Comparison of ENCODE assay signal across 14 cellular contexts in genomic region chr3:16377196-16377595, GRCh38.
A peak's percentile ranks its signal among the peaks of the same experiment; 100 is the strongest.
DNase-seq lines count a peak whose midpoint lies in the region; ATAC-seq, FAIRE-seq and TF ChIP-seq lines count a peak whose summit lies in the region.
"Had no signal": no experiment of that assay in that cellular context is flagged by ENCODE, and none has a peak within 500 bp of the region (broad histone marks: within the 10 kb centered on the region; RNA-seq: fewer than 3 reads in every experiment).

No MANE protein-coding gene starts in this region.

- peaks cover 55% of the 10 kb centered on the region for H3K4me1 ChIP-seq in CD8-positive, alpha-beta T cell (ENCODE audit: insufficient read depth, low read length)
- peaks cover 59 to 85% (median 72%) of the 10 kb centered on the region in 4 donors for H3K4me1 ChIP-seq in esophagus muscularis mucosa

- no peaks in the 10 kb centered on the region for H3K27me3 ChIP-seq in CD8-positive, alpha-beta T cell (ENCODE audit: insufficient read depth, low read length)
- H3K27me3 ChIP-seq in esophagus muscularis mucosa, result no peaks in the 10 kb centered on the region

- peak overlapping the region; percentile 88 for H3K27ac Mint-ChIP-seq in CD8-positive, alpha-beta T cell
- H3K27ac Mint-ChIP-seq in T-helper 17 cell, result peak overlapping the region; percentile 86
- H3K27ac Mint-ChIP-seq: type B pancreatic cell had no signal

- no peak overlapping the region for H3K27ac ChIP-seq in CD8-positive, alpha-beta T cell (ENCODE audit: low read depth, low read length)
- peak overlapping the region; percentile 82 to 89 (median 84) for H3K27ac ChIP-seq in esophagus muscularis mucosa (replicated peaks in 1 of 4)

- H3K36me3 Mint-ChIP-seq in CD8-positive, alpha-beta T cell, result peaks cover 51% of the 10 kb centered on the region
- peaks cover 2% of the 10 kb centered on the region for H3K36me3 Mint-ChIP-seq in T-helper 17 cell (ENCODE audit: low read depth)
- H3K36me3 Mint-ChIP-seq: type B pancreatic cell had no signal

- peaks cover 96% of the 10 kb centered on the region for H3K4me1 Mint-ChIP-seq in CD8-positive, alpha-beta T cell (ENCODE audit: low read depth)
- peaks cover 48% of the 10 kb centered on the region for H3K4me1 Mint-ChIP-seq in T-helper 17 cell

- CTCF ChIA-PET in CD8-positive, alpha-beta T cell (lab: Charles Lee), result interaction anchor here (0.7 to 1.9 kb wide), 6 partner anchors 89 to 152 kb away, joined by 3 to 9 read pairs (median 4); no protein-coding TSS in a partner anchor

- 71% methylated on average over 5 of the region's 5 CpGs for WGBS in esophagus muscularis mucosa

- FAIRE-seq in GM12892 (lab: Jason Lieb, UNC), result peak; percentile 89
- FAIRE-seq: frontal cortex had no signal

- peak in 4 of 7 experiments; percentile 22 to 66 (median 55) for DNase-seq in CD8-positive, alpha-beta T cell
- DNase-seq in GM12892 (ENCODE audit: insufficient read length) (no peak), T-helper 17 cell (no peak), esophagus muscularis mucosa (ENCODE audit: extremely low spot score) (no peak), NCI-H187 treated with DMSO at 0.1 percent for 48 hours (lab: John Stamatoyannopoulos, UW) (no peak), Right ventricle myocardium superior (no peak)
- DNase-seq in NK-92 treated with Interleukin-12 subunit alpha and Interleukin-12 subunit beta, amount 100 ng/mL, for 24 hours (lab: John Stamatoyannopoulos, UW), result no peak
- DNase-seq: DMS 273 treated with DMSO at 0.1 percent for 48 hours, NCI-H1092, SK-N-SH had no signal

- intact Hi-C loops in CD8-positive, alpha-beta T cell (cut with DNase I, micrococcal nuclease), result loop anchor here (2.0 to 5.0 kb wide), 5 partner anchors 40 to 134 kb away; no protein-coding TSS in a partner anchor
- intact Hi-C loops in esophagus muscularis mucosa (cut with DNase I) (loop anchor here (10.0 kb wide), 1 partner anchor 138 kb away; the partner anchor contains the start of gene RFTN1), Right ventricle myocardium superior (cut with DNase I) (loop anchor here (10.0 kb wide), 1 partner anchor 138 kb away; the partner anchor contains the start of gene RFTN1)

- H3K9me3 ChIP-seq in CD8-positive, alpha-beta T cell (ENCODE audit: low read length), result no peaks in the 10 kb centered on the region
- peaks cover 2% of the 10 kb centered on the region for H3K9me3 ChIP-seq in T-helper 17 cell (ENCODE audit: control insufficient read depth, low read length, poor library complexity, severe bottlenecking)
- no peaks in the 10 kb centered on the region for H3K9me3 ChIP-seq in esophagus muscularis mucosa
- H3K9me3 ChIP-seq: SK-N-SH had no signal

- H3K4me3 Mint-ChIP-seq in CD8-positive, alpha-beta T cell, result peak overlapping the region; percentile 57
- peak overlapping the region; percentile 62 for H3K4me3 Mint-ChIP-seq in T-helper 17 cell
- H3K4me3 Mint-ChIP-seq: neural crest cell, type B pancreatic cell had no signal

- H3K9me3 Mint-ChIP-seq in CD8-positive, alpha-beta T cell, result no peaks in the 10 kb centered on the region
- H3K9me3 Mint-ChIP-seq: type B pancreatic cell had no signal

- TF ChIP-seq EP300 in esophagus muscularis mucosa (IDR thresholded peaks at IDR 0.05), result no peak

- H3K27me3 Mint-ChIP-seq in CD8-positive, alpha-beta T cell (ENCODE audit: low read depth), result no peaks in the 10 kb centered on the region
- H3K27me3 Mint-ChIP-seq in T-helper 17 cell, result no peaks in the 10 kb centered on the region
- H3K27me3 Mint-ChIP-seq: type B pancreatic cell had no signal

- H3K4me3 ChIP-seq in CD8-positive, alpha-beta T cell (ENCODE audit: low read depth, low read length), result peak overlapping the region; percentile 1
- H3K4me3 ChIP-seq in esophagus muscularis mucosa, result no peak overlapping the region

- POLR2A ChIA-PET in CD8-positive, alpha-beta T cell (lab: Charles Lee), result interaction anchor here (0.7 to 2.1 kb wide), 6 partner anchors 13 to 135 kb away, joined by 3 to 8 read pairs (median 6); no protein-coding TSS in a partner anchor

- TF ChIP-seq POLR2A in GM12892 (IDR thresholded peaks at IDR 0.05; ENCODE audit: low read depth, low read length) (no peak), esophagus muscularis mucosa (IDR thresholded peaks at IDR 0.05; ENCODE audit: low read depth) (no peak)

- peak; percentile 73 for ATAC-seq in CD8-positive, alpha-beta T cell
- ATAC-seq in T-helper 17 cell, result peak; percentile 56
- no peak for ATAC-seq in HG02885 (IDR thresholded peaks at IDR 0.05; ENCODE audit: poor library complexity, unreplicated experiment)
- no peak for ATAC-seq in Right ventricle myocardium superior (ENCODE audit: poor library complexity)

- H3K36me3 ChIP-seq in CD8-positive, alpha-beta T cell (ENCODE audit: insufficient read depth, low read length), result no peaks in the 10 kb centered on the region
- peaks cover 0 to 27% (median 12%) of the 10 kb centered on the region in 4 donors for H3K36me3 ChIP-seq in esophagus muscularis mucosa

- TF ChIP-seq CTCF in CD8-positive, alpha-beta T cell (IDR thresholded peaks at IDR 0.05), result no peak
- TF ChIP-seq CTCF in esophagus muscularis mucosa (IDR thresholded peaks at IDR 0.05), result no peak

Comparison
In these comparisons a context has a peak if more than half of its experiments do, and no peak if none do; other contexts are left out.
1. ATAC-seq: peak in CD8-positive, alpha-beta T cell (single experiment) and T-helper 17 cell (single experiment); none in HG02885 (single experiment) and Right ventricle myocardium superior (single experiment).
2. DNase-seq: peak in CD8-positive, alpha-beta T cell (4 of 7); none in GM12892 (single experiment), T-helper 17 cell (0 of 3), esophagus muscularis mucosa (single experiment), NCI-H187 treated with DMSO at 0.1 percent for 48 hours (single experiment), NK-92 treated with Interleukin-12 subunit alpha and Interleukin-12 subunit beta, amount 100 ng/mL, for 24 hours (single experiment) and Right ventricle myocardium superior (single experiment).